26 cellular contexts compared by ENCODE assay signal in genomic region chr5:67771221-67771620, GRCh38.
DNase-seq lines count a peak whose midpoint lies in the region; ATAC-seq and TF ChIP-seq lines count a peak whose summit lies in the region.
"Had no signal": no experiment of that assay in that cellular context is flagged by ENCODE, and none has a peak within 500 bp of the region (broad histone marks: within the 10 kb centered on the region; RNA-seq: fewer than 3 reads in every experiment).

No MANE protein-coding gene starts in this region.

- dilution Hi-C loops in mammary epithelial cell (cut with HindIII; ENCODE audit: low sequenced_read_pairs), result no loop called here

- H3K4me3 ChIP-seq in mammary epithelial cell (replicated peaks in 1 of 3; ENCODE audit: insufficient read depth in 1 of 3, low read depth in 2 of 3, low read length in 3 of 3) (no peak overlapping the region), fibroblast of mammary gland (ENCODE audit: control insufficient read depth, low read depth, low read length) (no peak overlapping the region)
- H3K4me3 ChIP-seq: breast epithelium, Peyer's patch, upper lobe of left lung had no signal

- no peaks in the 10 kb centered on the region for H3K36me3 ChIP-seq in mammary epithelial cell (ENCODE audit: insufficient read depth, low read length)
- H3K36me3 ChIP-seq: breast epithelium, Peyer's patch, upper lobe of left lung had no signal

- 52% methylated on average over 2 of the region's 2 CpGs for WGBS in mammary epithelial cell (ENCODE audit: low coverage, missing lambda C conversion rate)

- no peaks in the 10 kb centered on the region for H4K20me1 ChIP-seq in mammary epithelial cell (ENCODE audit: insufficient read depth, low read length)

- no peaks in the 10 kb centered on the region for H3K27me3 ChIP-seq in mammary epithelial cell (ENCODE audit: insufficient read depth, low read length)
- H3K27me3 ChIP-seq: breast epithelium, Peyer's patch, upper lobe of left lung had no signal

- no peak overlapping the region for H3K9ac ChIP-seq in mammary epithelial cell (ENCODE audit: insufficient read depth, low read length)

- H3K9me3 ChIP-seq in mammary epithelial cell (replicated peaks; ENCODE audit: insufficient read depth, low read length), result no peaks in the 10 kb centered on the region
- H3K9me3 ChIP-seq: breast epithelium, Peyer's patch, upper lobe of left lung had no signal

- H3K36me3 Mint-ChIP-seq in MCF 10A (ENCODE audit: insufficient read depth, unreplicated experiment) (no peaks in the 10 kb centered on the region), endothelial cell (ENCODE audit: low read depth, unreplicated experiment) (no peaks in the 10 kb centered on the region)
- H3K36me3 Mint-ChIP-seq: immature natural killer cell, memory B cell had no signal

- POLR2A ChIA-PET in MCF 10A (lab: Yijun Ruan, JAX), result interaction anchor here (0.9 to 1.4 kb wide), 5 partner anchors 46 to 497 kb away, joined by 3 to 4 read pairs (median 3); partner anchors contain the start of gene PIK3R1

- in situ Hi-C loops in mammary epithelial cell (cut with MboI; ENCODE audit: low sequenced_read_pairs in 2 of 2), result no loop called here

- H3K4me3 Mint-ChIP-seq in MCF 10A (ENCODE audit: unreplicated experiment) (no peak overlapping the region), endothelial cell (ENCODE audit: unreplicated experiment) (no peak overlapping the region)
- no peak overlapping the region for H3K4me3 Mint-ChIP-seq in stimulated activated naive CD8-positive, alpha-beta T cell treated with anti-CD3 and anti-CD28 coated beads, Interleukin-15, amount 100 ng/mL, for 72 hours
- H3K4me3 Mint-ChIP-seq: activated CD4-positive, alpha-beta memory T cell treated with anti-CD3 and anti-CD28 coated beads, Interleukin-2, amount 10 ng/mL, durations not matched to agents 7 days and 5 days; immature natural killer cell; memory B cell had no signal

- no peak overlapping the region for H3K27ac ChIP-seq in mammary epithelial cell (ENCODE audit: insufficient read depth, low read depth, low read length)
- no peak overlapping the region for H3K27ac ChIP-seq in caudate nucleus (ENCODE audit: low read depth, low read length)
- H3K27ac ChIP-seq: 22Rv1, C4-2B, upper lobe of left lung had no signal

- no peaks in the 10 kb centered on the region for H3K27me3 Mint-ChIP-seq in MCF 10A (ENCODE audit: insufficient read depth, unreplicated experiment)
- H3K27me3 Mint-ChIP-seq in endothelial cell (ENCODE audit: unreplicated experiment), result no peaks in the 10 kb centered on the region
- no peaks in the 10 kb centered on the region for H3K27me3 Mint-ChIP-seq in stimulated activated naive CD8-positive, alpha-beta T cell treated with anti-CD3 and anti-CD28 coated beads, Interleukin-15, amount 100 ng/mL, for 72 hours

- H3K4me1 ChIP-seq in mammary epithelial cell (ENCODE audit: insufficient read depth, low read length), result peaks cover 34% of the 10 kb centered on the region
- H3K4me1 ChIP-seq: breast epithelium had no signal

- CTCF ChIA-PET in MCF 10A (lab: Yijun Ruan, JAX), result interaction anchor here (0.7 kb wide), 2 partner anchors 16 to 525 kb away, joined by 3 read pairs; no protein-coding TSS in a partner anchor
- CTCF ChIA-PET in mammary epithelial cell (lab: Charles Lee; ENCODE audit: low non-redundant PET), result no interaction called here

- TF ChIP-seq CTCF in MCF 10A (IDR thresholded peaks at IDR 0.05; ENCODE audit: unreplicated experiment) (no peak), mammary epithelial cell (conservative IDR thresholded peaks at IDR 0.05 in 1 of 2, IDR thresholded peaks at IDR 0.05 in 1 of 2; ENCODE audit: extremely low read depth in 1 of 2, insufficient read depth in 1 of 2, low read depth in 1 of 2, low read length in 2 of 2) (no peak), fibroblast of mammary gland (conservative IDR thresholded peaks at IDR 0.05; ENCODE audit: control insufficient read depth, insufficient read depth, low read depth, low read length) (no peak), omental fat pad (IDR thresholded peaks at IDR 0.05) (no peak), endothelial cell (IDR thresholded peaks at IDR 0.05; ENCODE audit: unreplicated experiment) (no peak)

- H2AFZ ChIP-seq in mammary epithelial cell (ENCODE audit: low read depth, low read length), result no peak overlapping the region

- no peaks in the 10 kb centered on the region for H3K79me2 ChIP-seq in mammary epithelial cell (ENCODE audit: insufficient read depth, low read length)

- no TSS peak for BruUV-seq in MCF 10A (replicated peaks; lab: Mats Ljungman, UMichigan)
- BruUV-seq in mammary epithelial cell (replicated peaks; lab: Mats Ljungman, UMichigan), result no TSS peak

- H3K4me1 Mint-ChIP-seq in MCF 10A (ENCODE audit: insufficient read depth, unreplicated experiment) (peaks cover 47% of the 10 kb centered on the region), endothelial cell (ENCODE audit: unreplicated experiment) (peaks cover 6% of the 10 kb centered on the region)
- no peaks in the 10 kb centered on the region for H3K4me1 Mint-ChIP-seq in stimulated activated naive CD8-positive, alpha-beta T cell treated with anti-CD3 and anti-CD28 coated beads, Interleukin-15, amount 100 ng/mL, for 72 hours
- H3K4me1 Mint-ChIP-seq: activated CD4-positive, alpha-beta memory T cell treated with anti-CD3 and anti-CD28 coated beads, Interleukin-2, amount 10 ng/mL, durations not matched to agents 7 days and 5 days; immature natural killer cell; memory B cell had no signal

- ATAC-seq in omental fat pad (ENCODE audit: low FRiP score), result peak; percentile 21
- ATAC-seq in HG02623 (IDR thresholded peaks at IDR 0.05; ENCODE audit: unreplicated experiment), result no peak
- ATAC-seq in stimulated activated naive CD8-positive, alpha-beta T cell treated with anti-CD3 and anti-CD28 coated beads, Interleukin-15, amount 100 ng/mL, for 72 hours, result no peak

- no peaks in the 10 kb centered on the region for H3K9me3 Mint-ChIP-seq in MCF 10A (ENCODE audit: unreplicated experiment)
- H3K9me3 Mint-ChIP-seq in endothelial cell (ENCODE audit: unreplicated experiment), result no peaks in the 10 kb centered on the region
- H3K9me3 Mint-ChIP-seq in stimulated activated naive CD8-positive, alpha-beta T cell treated with anti-CD3 and anti-CD28 coated beads, Interleukin-15, amount 100 ng/mL, for 72 hours, result no peaks in the 10 kb centered on the region
- H3K9me3 Mint-ChIP-seq: activated CD4-positive, alpha-beta memory T cell treated with anti-CD3 and anti-CD28 coated beads, Interleukin-2, amount 10 ng/mL, durations not matched to agents 7 days and 5 days; immature natural killer cell had no signal

- DNase-seq in MCF 10A (ENCODE audit: unreplicated experiment) (no peak), mammary epithelial cell (no peak), fibroblast of mammary gland (ENCODE audit: low read depth) (peak; percentile 28), omental fat pad (ENCODE audit: low spot score) (no peak), endothelial cell (ENCODE audit: low spot score) (no peak), caudate nucleus (lab: John Stamatoyannopoulos, UW) (no peak)
- no peak for DNase-seq in stimulated activated naive CD8-positive, alpha-beta T cell treated with anti-CD3 and anti-CD28 coated beads, Interleukin-15, amount 100 ng/mL, for 72 hours
- DNase-seq: activated CD4-positive, alpha-beta memory T cell treated with anti-CD3 and anti-CD28 coated beads, Interleukin-2, amount 10 ng/mL, durations not matched to agents 7 days and 5 days; activated CD8-positive, alpha-beta memory T cell treated with anti-CD3 and anti-CD28 coated beads, Interleukin-2, amount 50 U/mL, for 48 hours; activated naive CD4-positive, alpha-beta T cell treated with anti-CD3 and anti-CD28 coated beads, Interleukin-2, amount 50 U/mL, for 16 hours; amniotic stem cell; COR-L47; effector memory CD4-positive, alpha-beta T cell; immature natural killer cell; NCI-H1417 treated with DMSO at 0.1 percent for 48 hours; NCI-H2029 treated with DMSO at 0.1 percent for 48 hours; NCI-H345; NCI-H69; stimulated activated CD4-positive, alpha-beta T cell treated with anti-CD3 and anti-CD28 coated beads, Interleukin-4, amount 100 ng/mL, for 1 hour; upper lobe of left lung had no signal

- H3K27ac Mint-ChIP-seq in MCF 10A (ENCODE audit: low read depth, unreplicated experiment), result peak overlapping the region; percentile 86
- no peak overlapping the region for H3K27ac Mint-ChIP-seq in endothelial cell (ENCODE audit: unreplicated experiment)
- no peak overlapping the region for H3K27ac Mint-ChIP-seq in stimulated activated naive CD8-positive, alpha-beta T cell treated with anti-CD3 and anti-CD28 coated beads, Interleukin-15, amount 100 ng/mL, for 72 hours
- H3K27ac Mint-ChIP-seq: activated CD4-positive, alpha-beta memory T cell treated with anti-CD3 and anti-CD28 coated beads, Interleukin-2, amount 10 ng/mL, durations not matched to agents 7 days and 5 days; immature natural killer cell; memory B cell had no signal

- no peak overlapping the region for H3K4me2 ChIP-seq in mammary epithelial cell (ENCODE audit: insufficient read depth, low read depth, low read length)

- intact Hi-C loops in MCF 10A (cut with micrococcal nuclease), result no loop called here
- intact Hi-C loops in mammary epithelial cell (cut with micrococcal nuclease), result no loop called here
